25 cellular contexts compared by ENCODE assay signal in the genomic region with DNA sequence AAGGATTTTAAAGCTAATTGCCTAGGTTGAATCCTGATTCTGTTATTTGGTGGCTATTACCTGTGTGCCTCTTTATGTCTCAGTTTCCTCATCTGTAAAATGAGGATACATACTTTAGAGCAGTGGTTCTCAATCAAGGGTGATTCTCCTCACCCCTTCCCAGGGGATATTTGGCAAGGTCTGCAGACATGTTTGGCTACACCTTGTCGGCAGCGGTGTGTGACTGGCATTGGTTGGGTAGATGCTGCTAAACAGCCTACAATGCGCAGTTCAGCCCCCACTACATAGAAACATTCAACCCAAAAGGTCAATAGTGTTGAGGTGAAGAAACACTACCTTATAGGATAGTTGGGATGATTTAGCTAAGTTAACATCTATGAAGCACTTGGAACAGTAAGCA. TPM values are rescaled to one million over a fixed set of nuclear protein-coding genes. Genes with fewer than 3 reads are reported as not detected.
A peak's percentile ranks its signal among the peaks of the same experiment; 100 is the strongest.
DNase-seq lines count a peak whose midpoint lies in the region; ATAC-seq, FAIRE-seq and TF ChIP-seq lines count a peak whose summit lies in the region.
"Had no signal": no experiment of that assay in that cellular context is flagged by ENCODE, and none has a peak within 500 bp of the region (broad histone marks: within the 10 kb centered on the region; RNA-seq: fewer than 3 reads in every experiment).

No MANE protein-coding gene starts in this region.

- no peaks in the 10 kb centered on the region for H3K36me3 ChIP-seq in prostate gland

- H3K27me3 Mint-ChIP-seq in activated naive CD4-positive, alpha-beta T cell treated with anti-CD3 and anti-CD28 coated beads, Interleukin-2, amount 50 U/mL, for 24 hours, result no peaks in the 10 kb centered on the region
- no peaks in the 10 kb centered on the region for H3K27me3 Mint-ChIP-seq in T-cell
- H3K27me3 Mint-ChIP-seq in naive thymus-derived CD8-positive, alpha-beta T cell, result no peaks in the 10 kb centered on the region

- H3K27ac Mint-ChIP-seq in activated naive CD4-positive, alpha-beta T cell treated with anti-CD3 and anti-CD28 coated beads, Interleukin-2, amount 50 U/mL, for 24 hours, result peak overlapping the region; percentile 8
- H3K27ac Mint-ChIP-seq in T-cell, result peak overlapping the region; percentile 49
- peak overlapping the region in 7 of 10 donors; percentile 20 to 59 (median 40) for H3K27ac Mint-ChIP-seq in naive thymus-derived CD8-positive, alpha-beta T cell

- H3K9me3 Mint-ChIP-seq in activated naive CD4-positive, alpha-beta T cell treated with anti-CD3 and anti-CD28 coated beads, Interleukin-2, amount 50 U/mL, for 24 hours, result peaks cover 5% of the 10 kb centered on the region
- peaks cover 0 to 4% (median 0%) of the 10 kb centered on the region in 3 donors for H3K9me3 Mint-ChIP-seq in T-cell
- H3K9me3 Mint-ChIP-seq in naive thymus-derived CD8-positive, alpha-beta T cell, result no peaks in the 10 kb centered on the region

- DNase-seq in activated naive CD4-positive, alpha-beta T cell treated with anti-CD3 and anti-CD28 coated beads, Interleukin-2, amount 50 U/mL, for 16 hours, result no peak
- DNase-seq in D721Med (ENCODE audit: insufficient read length, low spot score), result no peak
- DNase-seq in T-cell, result no peak
- no peak for DNase-seq in naive thymus-derived CD8-positive, alpha-beta T cell
- DNase-seq in prostate gland (ENCODE audit: low spot score), result no peak
- no peak for DNase-seq in NCI-H524 treated with DMSO at 0.1 percent for 48 hours (lab: John Stamatoyannopoulos, UW)
- DNase-seq in posterior cingulate gyrus, result no peak
- DNase-seq: DMS 273 treated with DMSO at 0.1 percent for 48 hours, KG1, NCI-H1092 treated with DMSO at 0.1 percent for 48 hours, NCI-H1436 treated with DMSO at 0.1 percent for 48 hours, NCI-H1930, NCI-H2227 treated with DMSO at 0.1 percent for 48 hours, NCI-H510A, NCI-H748 treated with DMSO at 0.1 percent for 48 hours, PC-9, RPMI8226, SHP77 had no signal

- no peaks in the 10 kb centered on the region for H3K9me3 ChIP-seq in prostate gland
- H3K9me3 ChIP-seq: HAP-1 had no signal

- intact Hi-C loops in prostate gland (cut with DNase I), result no loop called here
- intact Hi-C loops in posterior cingulate gyrus (cut with DNase I), result no loop called here

- peaks cover 59% of the 10 kb centered on the region for H3K36me3 Mint-ChIP-seq in activated naive CD4-positive, alpha-beta T cell treated with anti-CD3 and anti-CD28 coated beads, Interleukin-2, amount 50 U/mL, for 24 hours
- H3K36me3 Mint-ChIP-seq in T-cell, result peaks cover 81% of the 10 kb centered on the region
- H3K36me3 Mint-ChIP-seq in naive thymus-derived CD8-positive, alpha-beta T cell, result peaks cover 19 to 76% (median 72%) of the 10 kb centered on the region in 3 donors

- H3K4me1 Mint-ChIP-seq in activated naive CD4-positive, alpha-beta T cell treated with anti-CD3 and anti-CD28 coated beads, Interleukin-2, amount 50 U/mL, for 24 hours, result peaks cover 40% of the 10 kb centered on the region
- peaks cover 22 to 34% (median 30%) of the 10 kb centered on the region in 3 donors for H3K4me1 Mint-ChIP-seq in T-cell
- peaks cover 10 to 32% (median 23%) of the 10 kb centered on the region in 4 donors for H3K4me1 Mint-ChIP-seq in naive thymus-derived CD8-positive, alpha-beta T cell

- no peak overlapping the region for H3K27ac ChIP-seq in prostate gland
- H3K27ac ChIP-seq: C4-2B, PC-9, SK-N-MC had no signal

- ATAC-seq in T-cell (replicated peaks in 1 of 4), result no peak
- ATAC-seq in naive thymus-derived CD8-positive, alpha-beta T cell, result no peak

- FAIRE-seq in D721Med (lab: Jason Lieb, UNC), result peak; percentile 6

- H3K4me3 Mint-ChIP-seq in activated naive CD4-positive, alpha-beta T cell treated with anti-CD3 and anti-CD28 coated beads, Interleukin-2, amount 50 U/mL, for 24 hours, result no peak overlapping the region
- no peak overlapping the region for H3K4me3 Mint-ChIP-seq in T-cell
- no peak overlapping the region for H3K4me3 Mint-ChIP-seq in naive thymus-derived CD8-positive, alpha-beta T cell

- H3K27me3 ChIP-seq in prostate gland (replicated peaks; ENCODE audit: insufficient read depth), result no peaks in the 10 kb centered on the region

- no peak for TF ChIP-seq CTCF in D721Med (IDR thresholded peaks at IDR 0.05; ENCODE audit: insufficient read depth, missing control alignments)
- no peak for TF ChIP-seq CTCF in prostate gland (IDR thresholded peaks at IDR 0.05)

- CTCF ChIA-PET in T-cell (lab: Charles Lee), result interaction anchor here in 1 of 2 donors (1.0 kb wide), 1 partner anchor 19 kb away, joined by 3 read pairs; no protein-coding TSS in a partner anchor

- H3K4me3 ChIP-seq in prostate gland, result no peak overlapping the region
- H3K4me3 ChIP-seq: HAP-1, PC-9, SK-N-MC had no signal

- TF ChIP-seq POLR2A in prostate gland (IDR thresholded peaks at IDR 0.05), result no peak

- no peaks in the 10 kb centered on the region for H3K4me1 ChIP-seq in prostate gland (replicated peaks)
- H3K4me1 ChIP-seq: HAP-1 had no signal

- POLR2A ChIA-PET in T-cell (lab: Charles Lee), result no interaction called here
- POLR2A ChIA-PET in naive thymus-derived CD8-positive, alpha-beta T cell (lab: Charles Lee), result interaction anchor here (1.1 to 4.4 kb wide), 5 partner anchors 12 to 23 kb away, joined by 4 to 16 read pairs (median 4); a partner anchor contains a TSS

- WGBS in prostate gland, result 93% methylated on average over 3 of the region's 3 CpGs

RNA-seq across cellular contexts. Expression of a gene that starts 23.4 kb away (rescaled TPM):
- total RNA-seq in T-cell, result 100 to 1,000 TPM; 680 to 879 (median 854) TPM
- 1,000 to 10,000 TPM; 1,266 to 1,370 TPM for total RNA-seq in naive thymus-derived CD8-positive, alpha-beta T cell
- polyA plus RNA-seq in naive thymus-derived CD8-positive, alpha-beta T cell, result 1,000 to 10,000 TPM; 1,691 to 2,368 (median 2,237) TPM
- total RNA-seq in prostate gland, result 100 to 1,000 TPM; 249 to 280 TPM

RNA-seq across cellular contexts. Expression of a gene that starts 29.6 kb away (rescaled TPM):
- under 1 TPM in 3 of 5 donors, not detected in 2; 0.23 to 0.40 (median 0.28) TPM for total RNA-seq in T-cell
- under 1 TPM in 1 of 2 experiments, not detected in 1; 0.31 TPM for total RNA-seq in naive thymus-derived CD8-positive, alpha-beta T cell
- not detected for polyA plus RNA-seq in naive thymus-derived CD8-positive, alpha-beta T cell
- total RNA-seq in prostate gland, result not detected
- total RNA-seq: A172, G401, HT1080, PC-9 had no signal
